Comparison of ENCODE assay signal across 8 cellular contexts in genomic region chr11:61161190-61162091, GRCh38. TPM values are rescaled to one million over a fixed set of nuclear protein-coding genes. Genes with fewer than 3 reads are reported as not detected.
A peak's percentile ranks its signal among the peaks of the same experiment; 100 is the strongest.
DNase-seq lines count a peak whose midpoint lies in the region; ATAC-seq and TF ChIP-seq lines count a peak whose summit lies in the region.

TSS of gene VPS37C (minus strand) at chr11:61161426. CDS start at chr11:61138829, 22,597 bp downstream.

- H3K27me3 ChIP-seq in BLaER1 treated with 17β-estradiol and CSF1 and Interleukin-3, amounts not matched to agents 10 nM and 100 nM = no peaks in the 10 kb centered on the region

- peak within 1 kb of the TSS; percentile 86 for H3K4me3 Mint-ChIP-seq in activated CD4-positive, alpha-beta T cell treated with anti-CD3 and anti-CD28 coated beads, Interleukin-2, amount 10 ng/mL, durations not matched to agents 7 days and 5 days

- peaks cover 0 to 26% (median 10%) of the 10 kb centered on the region in 11 experiments; a peak in 10 of 22 replicates for H3K36me3 ChIP-seq in BLaER1 treated with 17β-estradiol and CSF1 and Interleukin-3, amounts not matched to agents 10 nM and 100 nM

- POLR2A ChIA-PET in activated CD4-positive, alpha-beta T cell treated with anti-CD3 and anti-CD28 coated beads, Interleukin-2, amount 10 ng/mL, durations not matched to agents 7 days and 5 days (lab: Charles Lee) = no interaction called here

- peaks cover 0 to 43% (median 11%) of the 10 kb centered on the region in 11 experiments; a peak in 10 of 22 replicates for H4K20me1 ChIP-seq in BLaER1 treated with 17β-estradiol and CSF1 and Interleukin-3, amounts not matched to agents 10 nM and 100 nM

- peaks cover 8% of the 10 kb centered on the region for H3K36me3 Mint-ChIP-seq in activated CD4-positive, alpha-beta T cell treated with anti-CD3 and anti-CD28 coated beads, Interleukin-2, amount 10 ng/mL, durations not matched to agents 7 days and 5 days (ENCODE audit: low read depth)

- peak; percentile 23 for TF ChIP-seq CTCF in coronary artery (IDR thresholded peaks at IDR 0.05)

- peaks cover 2% of the 10 kb centered on the region for H3K9me3 Mint-ChIP-seq in activated CD4-positive, alpha-beta T cell treated with anti-CD3 and anti-CD28 coated beads, Interleukin-2, amount 10 ng/mL, durations not matched to agents 7 days and 5 days

- no peaks in the 10 kb centered on the region for H3K27me3 Mint-ChIP-seq in activated CD4-positive, alpha-beta T cell treated with anti-CD3 and anti-CD28 coated beads, Interleukin-2, amount 10 ng/mL, durations not matched to agents 7 days and 5 days

- H3K27ac ChIP-seq in BLaER1 treated with 17β-estradiol and CSF1 and Interleukin-3, amounts not matched to agents 10 nM and 100 nM = peak within 1 kb of the TSS; percentile 86 to 97 (median 94)
- peak within 1 kb of the TSS; percentile 98 to 99 for H3K27ac ChIP-seq in coronary artery

- H3K4me2 ChIP-seq in BLaER1 treated with 17β-estradiol and CSF1 and Interleukin-3, amounts not matched to agents 10 nM and 100 nM = peak within 1 kb of the TSS; percentile 72 to 96 (median 86)

- peaks cover 56% of the 10 kb centered on the region for H3K4me1 Mint-ChIP-seq in activated CD4-positive, alpha-beta T cell treated with anti-CD3 and anti-CD28 coated beads, Interleukin-2, amount 10 ng/mL, durations not matched to agents 7 days and 5 days

- H3K4me3 ChIP-seq in BLaER1 treated with 17β-estradiol and CSF1 and Interleukin-3, amounts not matched to agents 10 nM and 100 nM = peak within 1 kb of the TSS; percentile 60 to 78 (median 71)
- peak within 1 kb of the TSS; percentile 93 for H3K4me3 ChIP-seq in coronary artery

- peaks cover 20 to 80% (median 49%) of the 10 kb centered on the region in 10 experiments for H3K4me1 ChIP-seq in BLaER1 treated with 17β-estradiol and CSF1 and Interleukin-3, amounts not matched to agents 10 nM and 100 nM

- peak within 1 kb of the TSS; percentile 94 for H3K27ac Mint-ChIP-seq in activated CD4-positive, alpha-beta T cell treated with anti-CD3 and anti-CD28 coated beads, Interleukin-2, amount 10 ng/mL, durations not matched to agents 7 days and 5 days

- CTCF ChIA-PET in activated CD4-positive, alpha-beta T cell treated with anti-CD3 and anti-CD28 coated beads, Interleukin-2, amount 10 ng/mL, durations not matched to agents 7 days and 5 days (lab: Charles Lee) = interaction anchor here (0.9 to 2.2 kb wide), 4 partner anchors 9 to 32 kb away, joined by 3 to 7 read pairs (median 4); no protein-coding TSS in a partner anchor

- ATAC-seq in GM19328 (IDR thresholded peaks at IDR 0.05; ENCODE audit: unreplicated experiment) = peak; percentile 73
- ATAC-seq in HG03460 (IDR thresholded peaks at IDR 0.05; ENCODE audit: unreplicated experiment) = peak; percentile 67

- peaks cover 0 to 26% (median 0%) of the 10 kb centered on the region in 11 experiments; a peak in 8 of 22 replicates for H3K9me3 ChIP-seq in BLaER1 treated with 17β-estradiol and CSF1 and Interleukin-3, amounts not matched to agents 10 nM and 100 nM (replicated peaks in 1 of 11)

- H3K9ac ChIP-seq in BLaER1 treated with 17β-estradiol and CSF1 and Interleukin-3, amounts not matched to agents 10 nM and 100 nM = peak within 1 kb of the TSS; percentile 83 to 97 (median 88)

- DNase-seq in NCI-H526 treated with DMSO at 0.1 percent for 48 hours (lab: John Stamatoyannopoulos, UW) (peak; percentile 85), coronary artery (ENCODE audit: low spot score) (peak; percentile 95), left kidney (ENCODE audit: low read depth, low spot score) (peak; percentile 95)
- peak; percentile 89 for DNase-seq in activated CD4-positive, alpha-beta T cell treated with anti-CD3 and anti-CD28 coated beads, Interleukin-2, amount 10 ng/mL, durations not matched to agents 7 days and 5 days
- peak; percentile 92 for DNase-seq in stimulated activated CD4-positive, alpha-beta T cell treated with anti-CD3 and anti-CD28 coated beads, Interleukin-1b, Interleukin-23, amount 100 ng/mL, for 48 hours

RNA-seq across cellular contexts. Expression of gene VPS37C, which starts in this region (rescaled TPM):
- total RNA-seq in activated CD4-positive, alpha-beta T cell treated with anti-CD3 and anti-CD28 coated beads, Interleukin-2, amount 10 ng/mL, durations not matched to agents 7 days and 5 days = 1 to 10 TPM; 5.5 to 5.8 TPM

Comparison
In these comparisons a context has a peak if more than half of its experiments do, and no peak if none do; other contexts are left out.
1. Peak in every context shown above with its lines: DNase-seq, ATAC-seq, H3K4me3 ChIP-seq and H3K27ac ChIP-seq.